ENCODE assay signal across 24 cellular contexts in genomic region chr1:56137090-56137489, GRCh38.
"Had no signal": no experiment of that assay in that cellular context is flagged by ENCODE, and none has a peak within 500 bp of the region (broad histone marks: within the 10 kb centered on the region; RNA-seq: fewer than 3 reads in every experiment).

No MANE protein-coding gene starts in this region.

- H3K9ac ChIP-seq: neural progenitor cell had no signal

- H3K27me3 ChIP-seq: breast epithelium, hepatocyte, neural progenitor cell, ovary, upper lobe of left lung had no signal

- H3K9me3 ChIP-seq: breast epithelium, lower lobe of right lung, ovary, prostate gland, thoracic aorta, upper lobe of left lung had no signal

- H3K79me2 ChIP-seq: hepatocyte had no signal

- H2AFZ ChIP-seq: hepatocyte, neural progenitor cell had no signal

- FAIRE-seq: astrocyte had no signal

- H3K4me1 ChIP-seq: breast epithelium, neural progenitor cell, prostate gland had no signal

- H3K36me3 ChIP-seq: breast epithelium, lower lobe of right lung, neural progenitor cell, ovary, prostate gland, thoracic aorta, upper lobe of left lung had no signal

- ATAC-seq: activated CD8-positive, alpha-beta T cell treated with anti-CD3 and anti-CD28 coated beads, Interleukin-2, amount 10 ng/mL, durations not matched to agents 7 days and 5 days; left lobe of liver; lower lobe of right lung; naive thymus-derived CD8-positive, alpha-beta T cell had no signal

- H3K4me3 ChIP-seq: breast epithelium, coronary artery, hepatocyte, lower lobe of right lung, neural progenitor cell, ovary, prostate gland, thoracic aorta, upper lobe of left lung had no signal

- H3K4me2 ChIP-seq: hepatocyte, neural progenitor cell had no signal

- DNase-seq: activated CD4-positive, alpha-beta T cell treated with anti-CD3 and anti-CD28 coated beads, Interleukin-2, amount 50 U/mL, for 1 hour; activated CD4-positive, CD25-positive, alpha-beta regulatory T cell treated with anti-CD3 and anti-CD28 coated beads, Interleukin-2, amount 50 U/mL, for 72 hours; activated CD8-positive, alpha-beta T cell treated with anti-CD3 and anti-CD28 coated beads, Interleukin-2, amount 10 ng/mL, durations not matched to agents 7 days and 5 days; activated gamma-delta T cell treated with Interleukin-2 at 50 U/mL for 16 hours; activated T-cell treated with anti-CD3 and anti-CD28 coated beads, Interleukin-2, amount 50 U/mL, for 1 hour; endodermal cell; foreskin fibroblast; immature natural killer cell; lower lobe of right lung; naive thymus-derived CD8-positive, alpha-beta T cell; ovary; stimulated activated CD4-positive, alpha-beta T cell treated with anti-CD3 and anti-CD28 coated beads, Interleukin-4, amount 100 ng/mL, for 24 hours; stimulated activated naive CD4-positive, alpha-beta T cell treated with Interleukin-2 at 50 U/mL for 16 hours; upper lobe of left lung had no signal

- H3K27ac ChIP-seq: breast epithelium, coronary artery, epithelial cell of prostate, hepatocyte, lower lobe of right lung, neural progenitor cell, ovary, prostate gland, thoracic aorta, upper lobe of left lung, VCaP had no signal
